Comparison of ENCODE assay signal across 1 cellular context in the genomic region with DNA sequence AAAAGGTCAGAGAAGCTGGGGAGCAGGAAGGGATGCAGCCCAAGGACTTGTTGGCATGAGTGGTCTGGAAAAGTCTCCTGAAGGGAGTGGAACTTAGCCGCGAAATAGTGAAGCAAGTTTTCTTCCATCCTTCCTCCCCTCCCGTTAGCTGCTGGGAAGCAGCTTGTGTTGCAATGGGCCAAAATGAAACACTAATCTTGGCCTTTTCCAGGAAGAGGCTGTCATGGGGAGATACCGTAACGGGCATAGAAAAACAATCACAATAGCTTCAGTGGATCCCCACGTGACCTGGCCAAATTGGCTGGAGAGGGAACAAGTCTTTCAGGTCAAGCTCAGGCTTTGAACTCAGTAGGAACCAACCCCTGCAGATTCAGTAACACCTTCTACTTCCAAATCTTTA.
TF ChIP-seq lines count a peak whose summit lies in the region.

No MANE protein-coding gene starts in this region.

TF ChIP-seq in K562, 482 proteins besides CTCF, POLR2A, EP300 and RAD21 (continues in another document):
- TF ChIP-seq SREBF1 (IDR thresholded peaks at IDR 0.05; ENCODE audit: borderline replicate concordance, low read depth, low read length) (no peak), ZNF644 (tag; IDR thresholded peaks at IDR 0.05; ENCODE audit: low read depth) (no peak), ZNF311 (CRISPR knock-in tag; IDR thresholded peaks at IDR 0.05) (no peak), SMARCB1 (IDR thresholded peaks at IDR 0.05; ENCODE audit: insufficient read length, low read depth) (no peak), NR4A1 (CRISPR knock-in tag; IDR thresholded peaks at IDR 0.05) (no peak), NR4A1 (tag; IDR thresholded peaks at IDR 0.05) (no peak), MECOM (CRISPR knock-in tag; IDR thresholded peaks at IDR 0.05) (no peak), ZFX (CRISPR knock-in tag; IDR thresholded peaks at IDR 0.05) (no peak), ZNF184 (CRISPR knock-in tag; IDR thresholded peaks at IDR 0.05) (no peak), CBX2 (IDR thresholded peaks at IDR 0.05; ENCODE audit: insufficient read depth, low read length, poor library complexity, severe bottlenecking) (no peak), DIDO1 (tag; IDR thresholded peaks at IDR 0.05; ENCODE audit: low read depth) (no peak), TARDBP (IDR thresholded peaks at IDR 0.05) (no peak), BRD4 (IDR thresholded peaks at IDR 0.05) (no peak), KLF16 (IDR thresholded peaks at IDR 0.05) (no peak), GATAD2A (IDR thresholded peaks at IDR 0.05) (no peak), ARHGAP35 (IDR thresholded peaks at IDR 0.05; ENCODE audit: partially characterized antibody) (no peak), HMG20B (CRISPR knock-in tag; IDR thresholded peaks at IDR 0.05) (no peak), TRIM24 (IDR thresholded peaks at IDR 0.05) (no peak), ZNF584 (CRISPR knock-in tag; IDR thresholded peaks at IDR 0.05; ENCODE audit: low read depth) (no peak), ZNF165 (CRISPR knock-in tag; IDR thresholded peaks at IDR 0.05; ENCODE audit: borderline replicate concordance) (no peak), RAD51 (IDR thresholded peaks at IDR 0.05; ENCODE audit: borderline replicate concordance, low read depth) (0 out of 2 replicates have a peak, but pooled peaks have one; percentile 41), CHD2 (IDR thresholded peaks at IDR 0.05; ENCODE audit: low read depth, low read length) (no peak), LCOR (CRISPR knock-in tag; IDR thresholded peaks at IDR 0.05) (no peak), CEBPB (tag; IDR thresholded peaks at IDR 0.05) (peak; percentile 80), NR1H2 (CRISPR knock-in tag; IDR thresholded peaks at IDR 0.05) (no peak), PHB (CRISPR knock-in tag; IDR thresholded peaks at IDR 0.05) (no peak), NFE2 (IDR thresholded peaks at IDR 0.05; ENCODE audit: low read depth) (no peak), SOX6 (IDR thresholded peaks at IDR 0.05) (peak; percentile 44; the same call in 1 of the 2 replicates), SMARCC2 (IDR thresholded peaks at IDR 0.05; ENCODE audit: low read depth) (no peak), NCOA6 (IDR thresholded peaks at IDR 0.05) (no peak), XRCC4 (IDR thresholded peaks at IDR 0.05; ENCODE audit: extremely low read depth, insufficient read depth, insufficient read length) (no peak), MYC (IDR thresholded peaks at IDR 0.05; ENCODE audit: low read depth, low read length) (no peak), MYC (CRISPR knock-in tag; IDR thresholded peaks at IDR 0.05; ENCODE audit: borderline replicate concordance, low read depth) (no peak), HDAC1 (IDR thresholded peaks at IDR 0.05) (no peak), RBM17 (IDR thresholded peaks at IDR 0.05; ENCODE audit: borderline replicate concordance, low read depth, low read length) (no peak), KLF10 (CRISPR knock-in tag; IDR thresholded peaks at IDR 0.05) (no peak), KHSRP (IDR thresholded peaks at IDR 0.05) (no peak), PML (IDR thresholded peaks at IDR 0.05; ENCODE audit: low read length) (no peak), SMAD3 (CRISPR knock-in tag; conservative IDR thresholded peaks at IDR 0.05) (no peak), ZNF174 (CRISPR knock-in tag; IDR thresholded peaks at IDR 0.05) (no peak), ZNF263 (CRISPR knock-in tag; IDR thresholded peaks at IDR 0.05; ENCODE audit: borderline replicate concordance) (no peak), TRIM28 (IDR thresholded peaks at IDR 0.05) (no peak)
- TF ChIP-seq, protein P1, sequence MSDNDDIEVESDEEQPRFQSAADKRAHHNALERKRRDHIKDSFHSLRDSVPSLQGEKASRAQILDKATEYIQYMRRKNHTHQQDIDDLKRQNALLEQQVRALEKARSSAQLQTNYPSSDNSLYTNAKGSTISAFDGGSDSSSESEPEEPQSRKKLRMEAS (CRISPR knock-in tag; IDR thresholded peaks at IDR 0.05) = no peak
- TF ChIP-seq, protein P2, sequence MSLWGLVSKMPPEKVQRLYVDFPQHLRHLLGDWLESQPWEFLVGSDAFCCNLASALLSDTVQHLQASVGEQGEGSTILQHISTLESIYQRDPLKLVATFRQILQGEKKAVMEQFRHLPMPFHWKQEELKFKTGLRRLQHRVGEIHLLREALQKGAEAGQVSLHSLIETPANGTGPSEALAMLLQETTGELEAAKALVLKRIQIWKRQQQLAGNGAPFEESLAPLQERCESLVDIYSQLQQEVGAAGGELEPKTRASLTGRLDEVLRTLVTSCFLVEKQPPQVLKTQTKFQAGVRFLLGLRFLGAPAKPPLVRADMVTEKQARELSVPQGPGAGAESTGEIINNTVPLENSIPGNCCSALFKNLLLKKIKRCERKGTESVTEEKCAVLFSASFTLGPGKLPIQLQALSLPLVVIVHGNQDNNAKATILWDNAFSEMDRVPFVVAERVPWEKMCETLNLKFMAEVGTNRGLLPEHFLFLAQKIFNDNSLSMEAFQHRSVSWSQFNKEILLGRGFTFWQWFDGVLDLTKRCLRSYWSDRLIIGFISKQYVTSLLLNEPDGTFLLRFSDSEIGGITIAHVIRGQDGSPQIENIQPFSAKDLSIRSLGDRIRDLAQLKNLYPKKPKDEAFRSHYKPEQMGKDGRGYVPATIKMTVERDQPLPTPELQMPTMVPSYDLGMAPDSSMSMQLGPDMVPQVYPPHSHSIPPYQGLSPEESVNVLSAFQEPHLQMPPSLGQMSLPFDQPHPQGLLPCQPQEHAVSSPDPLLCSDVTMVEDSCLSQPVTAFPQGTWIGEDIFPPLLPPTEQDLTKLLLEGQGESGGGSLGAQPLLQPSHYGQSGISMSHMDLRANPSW (CRISPR knock-in tag; IDR thresholded peaks at IDR 0.05) = no peak
- TF ChIP-seq, protein P3, sequence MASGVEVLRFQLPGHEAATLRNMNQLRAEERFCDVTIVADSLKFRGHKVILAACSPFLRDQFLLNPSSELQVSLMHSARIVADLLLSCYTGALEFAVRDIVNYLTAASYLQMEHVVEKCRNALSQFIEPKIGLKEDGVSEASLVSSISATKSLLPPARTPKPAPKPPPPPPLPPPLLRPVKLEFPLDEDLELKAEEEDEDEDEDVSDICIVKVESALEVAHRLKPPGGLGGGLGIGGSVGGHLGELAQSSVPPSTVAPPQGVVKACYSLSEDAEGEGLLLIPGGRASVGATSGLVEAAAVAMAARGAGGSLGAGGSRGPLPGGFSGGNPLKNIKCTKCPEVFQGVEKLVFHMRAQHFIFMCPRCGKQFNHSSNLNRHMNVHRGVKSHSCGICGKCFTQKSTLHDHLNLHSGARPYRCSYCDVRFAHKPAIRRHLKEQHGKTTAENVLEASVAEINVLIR (CRISPR knock-in tag; IDR thresholded peaks at IDR 0.05) = no peak
- TF ChIP-seq, protein P4, sequence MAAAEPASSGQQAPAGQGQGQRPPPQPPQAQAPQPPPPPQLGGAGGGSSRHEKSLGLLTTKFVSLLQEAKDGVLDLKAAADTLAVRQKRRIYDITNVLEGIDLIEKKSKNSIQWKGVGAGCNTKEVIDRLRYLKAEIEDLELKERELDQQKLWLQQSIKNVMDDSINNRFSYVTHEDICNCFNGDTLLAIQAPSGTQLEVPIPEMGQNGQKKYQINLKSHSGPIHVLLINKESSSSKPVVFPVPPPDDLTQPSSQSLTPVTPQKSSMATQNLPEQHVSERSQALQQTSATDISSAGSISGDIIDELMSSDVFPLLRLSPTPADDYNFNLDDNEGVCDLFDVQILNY (CRISPR knock-in tag; IDR thresholded peaks at IDR 0.05) = no peak
- TF ChIP-seq, protein P5, sequence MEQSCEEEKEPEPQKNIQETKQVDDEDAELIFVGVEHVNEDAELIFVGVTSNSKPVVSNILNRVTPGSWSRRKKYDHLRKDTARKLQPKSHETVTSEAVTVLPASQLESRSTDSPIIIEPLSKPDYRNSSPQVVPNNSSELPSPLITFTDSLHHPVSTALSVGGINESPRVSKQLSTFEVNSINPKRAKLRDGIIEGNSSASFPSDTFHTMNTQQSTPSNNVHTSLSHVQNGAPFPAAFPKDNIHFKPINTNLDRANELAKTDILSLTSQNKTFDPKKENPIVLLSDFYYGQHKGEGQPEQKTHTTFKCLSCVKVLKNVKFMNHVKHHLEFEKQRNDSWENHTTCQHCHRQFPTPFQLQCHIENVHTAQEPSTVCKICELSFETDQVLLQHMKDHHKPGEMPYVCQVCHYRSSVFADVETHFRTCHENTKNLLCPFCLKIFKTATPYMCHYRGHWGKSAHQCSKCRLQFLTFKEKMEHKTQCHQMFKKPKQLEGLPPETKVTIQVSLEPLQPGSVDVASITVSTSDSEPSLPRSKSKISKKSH (CRISPR knock-in tag; IDR thresholded peaks at IDR 0.05) = no peak
- TF ChIP-seq, protein P6, sequence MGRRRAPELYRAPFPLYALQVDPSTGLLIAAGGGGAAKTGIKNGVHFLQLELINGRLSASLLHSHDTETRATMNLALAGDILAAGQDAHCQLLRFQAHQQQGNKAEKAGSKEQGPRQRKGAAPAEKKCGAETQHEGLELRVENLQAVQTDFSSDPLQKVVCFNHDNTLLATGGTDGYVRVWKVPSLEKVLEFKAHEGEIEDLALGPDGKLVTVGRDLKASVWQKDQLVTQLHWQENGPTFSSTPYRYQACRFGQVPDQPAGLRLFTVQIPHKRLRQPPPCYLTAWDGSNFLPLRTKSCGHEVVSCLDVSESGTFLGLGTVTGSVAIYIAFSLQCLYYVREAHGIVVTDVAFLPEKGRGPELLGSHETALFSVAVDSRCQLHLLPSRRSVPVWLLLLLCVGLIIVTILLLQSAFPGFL (CRISPR knock-in tag; IDR thresholded peaks at IDR 0.05) = no peak
- TF ChIP-seq, protein P7, sequence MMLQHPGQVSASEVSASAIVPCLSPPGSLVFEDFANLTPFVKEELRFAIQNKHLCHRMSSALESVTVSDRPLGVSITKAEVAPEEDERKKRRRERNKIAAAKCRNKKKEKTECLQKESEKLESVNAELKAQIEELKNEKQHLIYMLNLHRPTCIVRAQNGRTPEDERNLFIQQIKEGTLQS (IDR thresholded peaks at IDR 0.05) = no peak
- TF ChIP-seq, protein P7 (CRISPR knock-in tag; conservative IDR thresholded peaks at IDR 0.05) = no peak
- TF ChIP-seq, protein P8, sequence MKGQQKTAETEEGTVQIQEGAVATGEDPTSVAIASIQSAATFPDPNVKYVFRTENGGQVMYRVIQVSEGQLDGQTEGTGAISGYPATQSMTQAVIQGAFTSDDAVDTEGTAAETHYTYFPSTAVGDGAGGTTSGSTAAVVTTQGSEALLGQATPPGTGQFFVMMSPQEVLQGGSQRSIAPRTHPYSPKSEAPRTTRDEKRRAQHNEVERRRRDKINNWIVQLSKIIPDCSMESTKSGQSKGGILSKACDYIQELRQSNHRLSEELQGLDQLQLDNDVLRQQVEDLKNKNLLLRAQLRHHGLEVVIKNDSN (CRISPR knock-in tag; IDR thresholded peaks at IDR 0.05) = peak; percentile 45; the same call in 1 of the 2 replicates
- TF ChIP-seq, protein P9, sequence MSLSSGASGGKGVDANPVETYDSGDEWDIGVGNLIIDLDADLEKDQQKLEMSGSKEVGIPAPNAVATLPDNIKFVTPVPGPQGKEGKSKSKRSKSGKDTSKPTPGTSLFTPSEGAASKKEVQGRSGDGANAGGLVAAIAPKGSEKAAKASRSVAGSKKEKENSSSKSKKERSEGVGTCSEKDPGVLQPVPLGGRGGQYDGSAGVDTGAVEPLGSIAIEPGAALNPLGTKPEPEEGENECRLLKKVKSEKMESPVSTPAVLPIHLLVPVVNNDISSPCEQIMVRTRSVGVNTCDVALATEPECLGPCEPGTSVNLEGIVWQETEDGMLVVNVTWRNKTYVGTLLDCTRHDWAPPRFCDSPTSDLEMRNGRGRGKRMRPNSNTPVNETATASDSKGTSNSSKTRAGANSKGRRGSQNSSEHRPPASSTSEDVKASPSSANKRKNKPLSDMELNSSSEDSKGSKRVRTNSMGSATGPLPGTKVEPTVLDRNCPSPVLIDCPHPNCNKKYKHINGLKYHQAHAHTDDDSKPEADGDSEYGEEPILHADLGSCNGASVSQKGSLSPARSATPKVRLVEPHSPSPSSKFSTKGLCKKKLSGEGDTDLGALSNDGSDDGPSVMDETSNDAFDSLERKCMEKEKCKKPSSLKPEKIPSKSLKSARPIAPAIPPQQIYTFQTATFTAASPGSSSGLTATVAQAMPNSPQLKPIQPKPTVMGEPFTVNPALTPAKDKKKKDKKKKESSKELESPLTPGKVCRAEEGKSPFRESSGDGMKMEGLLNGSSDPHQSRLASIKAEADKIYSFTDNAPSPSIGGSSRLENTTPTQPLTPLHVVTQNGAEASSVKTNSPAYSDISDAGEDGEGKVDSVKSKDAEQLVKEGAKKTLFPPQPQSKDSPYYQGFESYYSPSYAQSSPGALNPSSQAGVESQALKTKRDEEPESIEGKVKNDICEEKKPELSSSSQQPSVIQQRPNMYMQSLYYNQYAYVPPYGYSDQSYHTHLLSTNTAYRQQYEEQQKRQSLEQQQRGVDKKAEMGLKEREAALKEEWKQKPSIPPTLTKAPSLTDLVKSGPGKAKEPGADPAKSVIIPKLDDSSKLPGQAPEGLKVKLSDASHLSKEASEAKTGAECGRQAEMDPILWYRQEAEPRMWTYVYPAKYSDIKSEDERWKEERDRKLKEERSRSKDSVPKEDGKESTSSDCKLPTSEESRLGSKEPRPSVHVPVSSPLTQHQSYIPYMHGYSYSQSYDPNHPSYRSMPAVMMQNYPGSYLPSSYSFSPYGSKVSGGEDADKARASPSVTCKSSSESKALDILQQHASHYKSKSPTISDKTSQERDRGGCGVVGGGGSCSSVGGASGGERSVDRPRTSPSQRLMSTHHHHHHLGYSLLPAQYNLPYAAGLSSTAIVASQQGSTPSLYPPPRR (CRISPR knock-in tag; IDR thresholded peaks at IDR 0.05; ENCODE audit: borderline replicate concordance) = no peak
- TF ChIP-seq, protein P10, sequence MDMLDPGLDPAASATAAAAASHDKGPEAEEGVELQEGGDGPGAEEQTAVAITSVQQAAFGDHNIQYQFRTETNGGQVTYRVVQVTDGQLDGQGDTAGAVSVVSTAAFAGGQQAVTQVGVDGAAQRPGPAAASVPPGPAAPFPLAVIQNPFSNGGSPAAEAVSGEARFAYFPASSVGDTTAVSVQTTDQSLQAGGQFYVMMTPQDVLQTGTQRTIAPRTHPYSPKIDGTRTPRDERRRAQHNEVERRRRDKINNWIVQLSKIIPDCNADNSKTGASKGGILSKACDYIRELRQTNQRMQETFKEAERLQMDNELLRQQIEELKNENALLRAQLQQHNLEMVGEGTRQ (CRISPR knock-in tag; IDR thresholded peaks at IDR 0.05) = peak; percentile 58
- TF ChIP-seq, protein P11, sequence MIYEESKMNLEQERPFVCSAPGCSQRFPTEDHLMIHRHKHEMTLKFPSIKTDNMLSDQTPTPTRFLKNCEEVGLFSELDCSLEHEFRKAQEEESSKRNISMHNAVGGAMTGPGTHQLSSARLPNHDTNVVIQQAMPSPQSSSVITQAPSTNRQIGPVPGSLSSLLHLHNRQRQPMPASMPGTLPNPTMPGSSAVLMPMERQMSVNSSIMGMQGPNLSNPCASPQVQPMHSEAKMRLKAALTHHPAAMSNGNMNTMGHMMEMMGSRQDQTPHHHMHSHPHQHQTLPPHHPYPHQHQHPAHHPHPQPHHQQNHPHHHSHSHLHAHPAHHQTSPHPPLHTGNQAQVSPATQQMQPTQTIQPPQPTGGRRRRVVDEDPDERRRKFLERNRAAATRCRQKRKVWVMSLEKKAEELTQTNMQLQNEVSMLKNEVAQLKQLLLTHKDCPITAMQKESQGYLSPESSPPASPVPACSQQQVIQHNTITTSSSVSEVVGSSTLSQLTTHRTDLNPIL (CRISPR knock-in tag; IDR thresholded peaks at IDR 0.05) = no peak
